Comparison of ENCODE assay signal across 15 cellular contexts in genomic region chr6:36517408-36517807, GRCh38.
"Had no signal": no experiment of that assay in that cellular context is flagged by ENCODE, and none has a peak within 500 bp of the region (broad histone marks: within the 10 kb centered on the region; RNA-seq: fewer than 3 reads in every experiment).

No MANE protein-coding gene starts in this region.

- H3K27ac Mint-ChIP-seq: activated naive CD4-positive, alpha-beta T cell treated with anti-CD3 and anti-CD28 coated beads, Interleukin-2, amount 10 ng/mL, durations not matched to agents 7 days and 5 days; activated T-helper 2 cell treated with anti-CD3 and anti-CD28 coated beads, Interferon-gamma antibody, Interleukin-2, Interleukin-4, amounts not matched to agents 10 μg/mL and 5 μg/mL and 100 μg/mL, durations not matched to agents 14 hours and 24 hours and 36 hours had no signal

- ATAC-seq: psoas muscle; right cardiac atrium; stimulated activated naive CD8-positive, alpha-beta T cell treated with anti-CD3 and anti-CD28 coated beads, Interleukin-15, Interleukin-2, amounts not matched to agents 100 U/mL and 50 U/mL, for 24 hours had no signal

- H3K27me3 Mint-ChIP-seq: activated naive CD4-positive, alpha-beta T cell treated with anti-CD3 and anti-CD28 coated beads, Interleukin-2, amount 10 ng/mL, durations not matched to agents 7 days and 5 days had no signal

- DNase-seq: activated CD4-positive, alpha-beta T cell treated with anti-CD3 and anti-CD28 coated beads, Interleukin-2, amount 50 U/mL, for 1 hour; activated naive CD4-positive, alpha-beta T cell treated with anti-CD3 and anti-CD28 coated beads, Interleukin-2, amount 10 ng/mL, durations not matched to agents 7 days and 5 days; amniotic stem cell; dermis blood vessel endothelial cell; effector memory CD4-positive, alpha-beta T cell; left ventricle myocardium superior; ovary; psoas muscle; right cardiac atrium; stimulated activated CD4-positive, alpha-beta T cell treated with anti-CD3 and anti-CD28 coated beads, Interleukin-2, amount 100 ng/mL, for 24 hours; stimulated activated naive CD8-positive, alpha-beta T cell treated with anti-CD3 and anti-CD28 coated beads, Interleukin-15, Interleukin-2, amounts not matched to agents 100 U/mL and 50 U/mL, for 24 hours; T-helper 1 cell; trophoblast cell had no signal

- H3K9me3 Mint-ChIP-seq: activated naive CD4-positive, alpha-beta T cell treated with anti-CD3 and anti-CD28 coated beads, Interleukin-2, amount 10 ng/mL, durations not matched to agents 7 days and 5 days; activated T-helper 2 cell treated with anti-CD3 and anti-CD28 coated beads, Interferon-gamma antibody, Interleukin-2, Interleukin-4, amounts not matched to agents 10 μg/mL and 5 μg/mL and 100 μg/mL, durations not matched to agents 14 hours and 24 hours and 36 hours had no signal

- H3K4me3 Mint-ChIP-seq: activated naive CD4-positive, alpha-beta T cell treated with anti-CD3 and anti-CD28 coated beads, Interleukin-2, amount 10 ng/mL, durations not matched to agents 7 days and 5 days had no signal

- FAIRE-seq: endothelial cell of umbilical vein had no signal
